ENCODE assay signal across 17 cellular contexts in the genomic region with DNA sequence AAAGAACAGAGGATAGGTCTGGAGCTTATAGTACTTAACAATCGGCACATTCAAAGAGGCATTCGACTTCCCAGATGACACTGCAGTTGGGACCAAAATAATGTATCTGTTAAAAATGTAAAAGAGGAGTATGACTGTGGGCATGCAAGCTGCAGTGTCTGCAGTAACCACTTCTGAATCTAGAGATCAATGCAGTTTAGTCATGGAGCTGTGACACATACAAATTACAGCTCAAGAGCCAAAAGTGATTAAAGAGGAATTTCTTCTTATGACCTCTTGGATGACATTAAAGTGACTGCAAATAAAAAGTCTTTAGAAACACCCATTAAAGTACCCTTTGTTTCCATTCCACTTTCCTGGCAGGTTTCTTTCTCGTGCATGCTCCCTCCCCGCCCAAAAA.
DNase-seq lines count a peak whose midpoint lies in the region; ATAC-seq and TF ChIP-seq lines count a peak whose summit lies in the region.
"Had no signal": no experiment of that assay in that cellular context is flagged by ENCODE, and none has a peak within 500 bp of the region (broad histone marks: within the 10 kb centered on the region; RNA-seq: fewer than 3 reads in every experiment).

No MANE protein-coding gene starts in this region.

- H3K9ac ChIP-seq in skeletal muscle tissue (ENCODE audit: low read depth in 1 of 3, low read length in 3 of 3): no peak overlapping the region

- H3K36me3 ChIP-seq in skeletal muscle tissue (ENCODE audit: control insufficient read depth in 3 of 3, insufficient read depth in 3 of 3, low read length in 3 of 3) (no peaks in the 10 kb centered on the region), uterus (no peaks in the 10 kb centered on the region)
- H3K36me3 ChIP-seq: cardiac muscle cell, heart left ventricle, prostate gland, thyroid gland had no signal

- H3K4me3 ChIP-seq in fibroblast of villous mesenchyme (ENCODE audit: low read depth, low read length) (no peak overlapping the region), skeletal muscle tissue (ENCODE audit: low read length in 3 of 3) (peak overlapping the region in 2 of 3 donors; percentile 11 to 35), uterus (no peak overlapping the region)
- H3K4me3 ChIP-seq: cardiac muscle cell, heart left ventricle, prostate gland, thyroid gland had no signal

- H3K27ac ChIP-seq in skeletal muscle tissue (ENCODE audit: low read depth, low read length): no peak overlapping the region
- H3K27ac ChIP-seq in uterus: no peak overlapping the region
- H3K27ac ChIP-seq: cardiac muscle cell, heart left ventricle, prostate gland, thyroid gland had no signal

- TF ChIP-seq CTCF in fibroblast of villous mesenchyme (IDR thresholded peaks at IDR 0.05; ENCODE audit: insufficient read depth, low read depth, low read length): no peak
- TF ChIP-seq CTCF in uterus (IDR thresholded peaks at IDR 0.05): no peak

- no peak for TF ChIP-seq POLR2A in uterus (IDR thresholded peaks at IDR 0.05)

- intact Hi-C loops in uterus (cut with DNase I; ENCODE audit: low total_unique reads): no loop called here

- ATAC-seq in HG03025 (IDR thresholded peaks at IDR 0.05; ENCODE audit: low FRiP score, unreplicated experiment): no peak
- ATAC-seq in activated CD4-positive, CD25-positive, alpha-beta regulatory T cell treated with anti-CD3 and anti-CD28 coated beads, Interleukin-2, amount 50 U/mL, for 24 hours: no peak
- ATAC-seq: heart left ventricle had no signal

- no peaks in the 10 kb centered on the region for H3K27me3 ChIP-seq in skeletal muscle tissue (ENCODE audit: control insufficient read depth in 3 of 3, insufficient read depth in 3 of 3, low read length in 3 of 3)
- H3K27me3 ChIP-seq in uterus: no peaks in the 10 kb centered on the region
- H3K27me3 ChIP-seq: cardiac muscle cell, heart left ventricle, thyroid gland had no signal

- peak; percentile 53 for DNase-seq in GM04504 (ENCODE audit: low read depth)
- DNase-seq in SK-MEL-5 (ENCODE audit: low read depth, low spot score): peak; percentile 49
- peak; percentile 35 for DNase-seq in fibroblast of villous mesenchyme (ENCODE audit: low read depth)
- no peak for DNase-seq in uterus
- DNase-seq: activated B cell treated with CpG ODN at 0.5 μM for 24 hours; activated naive CD4-positive, alpha-beta T cell; CD4-positive, alpha-beta memory T cell; GDM1; heart left ventricle; NCI-H1048; stimulated activated CD4-positive, alpha-beta T cell treated with anti-CD3 and anti-CD28 coated beads, Interleukin-1b, Interleukin-23, amount 100 ng/mL, for 48 hours; thyroid gland had no signal

- H3K9me3 ChIP-seq in skeletal muscle tissue (ENCODE audit: control insufficient read depth in 3 of 3, low read length in 3 of 3) (no peaks in the 10 kb centered on the region), uterus (no peaks in the 10 kb centered on the region)
- H3K9me3 ChIP-seq: heart left ventricle, prostate gland, thyroid gland had no signal

- in situ Hi-C loops in SK-MEL-5 (cut with HindIII; ENCODE audit: low pct_unique_long_range_greater_than_20kb, low sequenced_read_pairs): no loop called here

- no peaks in the 10 kb centered on the region for H3K4me1 ChIP-seq in skeletal muscle tissue (ENCODE audit: control insufficient read depth in 3 of 3, insufficient read depth in 3 of 3, low read length in 3 of 3)
- H3K4me1 ChIP-seq in uterus: no peaks in the 10 kb centered on the region
- H3K4me1 ChIP-seq: prostate gland, thyroid gland had no signal

Comparison
In these comparisons a context has a peak if more than half of its experiments do, and no peak if none do; other contexts are left out.
1. DNase-seq: peak in GM04504 (single experiment), SK-MEL-5 (single experiment) and fibroblast of villous mesenchyme (single experiment); none in uterus (0 of 2).
2. H3K4me3 ChIP-seq: peak in skeletal muscle tissue (2 of 3); none in fibroblast of villous mesenchyme (single experiment) and uterus (0 of 2).